Comparison of ENCODE assay signal across 7 cellular contexts in the genomic region with DNA sequence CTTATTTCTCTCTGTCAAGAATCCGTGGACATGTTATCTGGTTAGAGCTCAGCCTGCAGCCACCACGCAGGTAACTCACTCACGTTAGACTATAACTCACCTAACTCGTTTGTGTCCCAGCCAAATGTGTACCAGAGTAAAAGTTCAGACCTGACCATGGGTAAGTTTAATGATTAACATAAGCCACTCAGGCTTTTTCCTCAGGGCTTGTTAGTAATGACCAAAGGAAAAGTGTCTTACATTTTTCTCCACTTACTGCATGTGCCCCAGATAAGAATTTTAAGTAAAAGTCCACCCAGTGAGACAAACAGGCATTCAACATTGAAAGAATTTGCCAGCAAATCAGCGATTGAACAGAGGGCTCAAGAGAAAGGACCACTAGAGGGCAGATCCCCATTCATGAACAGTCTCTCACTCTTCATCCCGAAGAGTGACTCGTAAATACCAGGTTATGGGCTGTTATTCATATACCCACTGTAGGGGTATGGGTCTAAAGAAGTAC. TPM values are rescaled to one million over a fixed set of nuclear protein-coding genes. Genes with fewer than 3 reads are reported as not detected.
DNase-seq lines count a peak whose midpoint lies in the region; ATAC-seq and TF ChIP-seq lines count a peak whose summit lies in the region.

A gene with protein sequence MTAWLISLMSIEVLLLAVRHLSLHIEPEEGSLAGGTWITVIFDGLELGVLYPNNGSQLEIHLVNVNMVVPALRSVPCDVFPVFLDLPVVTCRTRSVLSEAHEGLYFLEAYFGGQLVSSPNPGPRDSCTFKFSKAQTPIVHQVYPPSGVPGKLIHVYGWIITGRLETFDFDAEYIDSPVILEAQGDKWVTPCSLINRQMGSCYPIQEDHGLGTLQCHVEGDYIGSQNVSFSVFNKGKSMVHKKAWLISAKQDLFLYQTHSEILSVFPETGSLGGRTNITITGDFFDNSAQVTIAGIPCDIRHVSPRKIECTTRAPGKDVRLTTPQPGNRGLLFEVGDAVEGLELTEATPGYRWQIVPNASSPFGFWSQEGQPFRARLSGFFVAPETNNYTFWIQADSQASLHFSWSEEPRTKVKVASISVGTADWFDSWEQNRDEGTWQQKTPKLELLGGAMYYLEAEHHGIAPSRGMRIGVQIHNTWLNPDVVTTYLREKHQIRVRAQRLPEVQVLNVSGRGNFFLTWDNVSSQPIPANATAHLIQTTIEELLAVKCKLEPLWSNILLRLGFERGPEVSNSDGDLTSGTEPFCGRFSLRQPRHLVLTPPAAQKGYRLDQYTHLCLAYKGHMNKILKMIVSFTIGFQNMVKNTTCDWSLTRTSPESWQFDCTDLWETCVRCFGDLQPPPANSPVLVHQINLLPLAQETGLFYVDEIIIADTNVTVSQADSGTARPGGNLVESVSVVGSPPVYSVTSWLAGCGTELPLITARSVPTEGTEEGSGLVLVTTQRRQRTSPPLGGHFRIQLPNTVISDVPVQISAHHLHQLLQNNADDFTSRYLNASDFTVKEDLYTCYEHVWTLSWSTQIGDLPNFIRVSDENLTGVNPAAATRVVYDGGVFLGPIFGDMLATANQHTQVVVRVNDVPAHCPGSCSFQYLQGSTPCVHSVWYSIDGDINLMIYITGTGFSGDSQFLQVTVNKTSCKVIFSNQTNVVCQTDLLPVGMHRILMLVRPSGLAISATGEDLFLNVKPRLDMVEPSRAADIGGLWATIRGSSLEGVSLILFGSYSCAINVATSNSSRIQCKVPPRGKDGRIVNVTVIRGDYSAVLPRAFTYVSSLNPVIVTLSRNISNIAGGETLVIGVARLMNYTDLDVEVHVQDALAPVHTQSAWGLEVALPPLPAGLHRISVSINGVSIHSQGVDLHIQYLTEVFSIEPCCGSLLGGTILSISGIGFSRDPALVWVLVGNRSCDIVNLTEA (N-terminal part only) (minus strand): TSS at position 116 of the 502 bp plus-strand sequence. CDS start 2,680 bp downstream, outside the sequence.

- CTCF ChIA-PET in activated CD8-positive, alpha-beta memory T cell treated with anti-CD3 and anti-CD28 coated beads, Interleukin-2, amount 10 ng/mL, durations not matched to agents 7 days and 5 days (lab: Charles Lee): interaction anchor here (0.9 kb wide), 1 partner anchor 24 kb away, joined by 3 read pairs; no protein-coding TSS in a partner anchor

- H3K36me3 ChIP-seq in colonic mucosa: no peaks in the 10 kb centered on the region

- DNase-seq in LoVo (ENCODE audit: low spot score): peak; percentile 38
- DNase-seq in colonic mucosa: peak; percentile 55
- DNase-seq in progenitor cell of endocrine pancreas (ENCODE audit: low spot score, unreplicated experiment): no peak
- DNase-seq in islet precursor cell: no peak
- no peak for DNase-seq in activated CD8-positive, alpha-beta memory T cell treated with anti-CD3 and anti-CD28 coated beads, Interleukin-2, amount 10 ng/mL, durations not matched to agents 7 days and 5 days

- peak within 1 kb of the TSS; percentile 37 for H3K4me3 Mint-ChIP-seq in progenitor cell of endocrine pancreas (ENCODE audit: low read depth)
- no peak within 1 kb of the TSS for H3K4me3 Mint-ChIP-seq in activated CD8-positive, alpha-beta memory T cell treated with anti-CD3 and anti-CD28 coated beads, Interleukin-2, amount 10 ng/mL, durations not matched to agents 7 days and 5 days

- H3K9me3 ChIP-seq in colonic mucosa: no peaks in the 10 kb centered on the region

- no peak for ATAC-seq in GM21737 (IDR thresholded peaks at IDR 0.05; ENCODE audit: unreplicated experiment)
- ATAC-seq in activated CD8-positive, alpha-beta memory T cell treated with anti-CD3 and anti-CD28 coated beads, Interleukin-2, amount 10 ng/mL, durations not matched to agents 7 days and 5 days: no peak

- H3K27ac ChIP-seq in colonic mucosa: no peak within 1 kb of the TSS

- H3K9me3 Mint-ChIP-seq in progenitor cell of endocrine pancreas (ENCODE audit: low read depth): no peaks in the 10 kb centered on the region
- H3K9me3 Mint-ChIP-seq in activated CD8-positive, alpha-beta memory T cell treated with anti-CD3 and anti-CD28 coated beads, Interleukin-2, amount 10 ng/mL, durations not matched to agents 7 days and 5 days (ENCODE audit: low read depth): no peaks in the 10 kb centered on the region

- peaks cover 18% of the 10 kb centered on the region for H3K4me1 Mint-ChIP-seq in progenitor cell of endocrine pancreas (ENCODE audit: low read depth)
- H3K4me1 Mint-ChIP-seq in activated CD8-positive, alpha-beta memory T cell treated with anti-CD3 and anti-CD28 coated beads, Interleukin-2, amount 10 ng/mL, durations not matched to agents 7 days and 5 days: no peaks in the 10 kb centered on the region

- TF ChIP-seq CTCF in GM12872 (IDR thresholded peaks at IDR 0.05; ENCODE audit: insufficient read depth, low read depth, low read length) (peak; percentile 60), colonic mucosa (IDR thresholded peaks at IDR 0.05) (peak; percentile 36), progenitor cell of endocrine pancreas (IDR thresholded peaks at IDR 0.05; ENCODE audit: unreplicated experiment) (peak; percentile 68)

- H3K36me3 Mint-ChIP-seq in progenitor cell of endocrine pancreas (ENCODE audit: insufficient read depth): no peaks in the 10 kb centered on the region
- no peaks in the 10 kb centered on the region for H3K36me3 Mint-ChIP-seq in activated CD8-positive, alpha-beta memory T cell treated with anti-CD3 and anti-CD28 coated beads, Interleukin-2, amount 10 ng/mL, durations not matched to agents 7 days and 5 days

- H3K27me3 Mint-ChIP-seq in progenitor cell of endocrine pancreas: no peaks in the 10 kb centered on the region
- peaks cover 24% of the 10 kb centered on the region for H3K27me3 Mint-ChIP-seq in activated CD8-positive, alpha-beta memory T cell treated with anti-CD3 and anti-CD28 coated beads, Interleukin-2, amount 10 ng/mL, durations not matched to agents 7 days and 5 days

- H3K4me3 ChIP-seq in colonic mucosa: no peak within 1 kb of the TSS

- no peaks in the 10 kb centered on the region for H3K4me1 ChIP-seq in colonic mucosa

- intact Hi-C loops in colonic mucosa (cut with DNase I): no loop called here

- H3K9ac ChIP-seq in colonic mucosa (ENCODE audit: low read depth in 2 of 2, low read length in 2 of 2): no peak within 1 kb of the TSS

- H3K27me3 ChIP-seq in colonic mucosa: no peaks in the 10 kb centered on the region

- H3K27ac Mint-ChIP-seq in progenitor cell of endocrine pancreas: peak within 1 kb of the TSS; percentile 81
- no peak within 1 kb of the TSS for H3K27ac Mint-ChIP-seq in activated CD8-positive, alpha-beta memory T cell treated with anti-CD3 and anti-CD28 coated beads, Interleukin-2, amount 10 ng/mL, durations not matched to agents 7 days and 5 days

RNA-seq across cellular contexts. Expression of the gene that starts here (rescaled TPM):
- total RNA-seq in colonic mucosa (under 1 TPM; 0.08 to 0.10 TPM), progenitor cell of endocrine pancreas (1.3 and 1.4 TPM in 2 replicates)
- total RNA-seq in activated CD8-positive, alpha-beta memory T cell treated with anti-CD3 and anti-CD28 coated beads, Interleukin-2, amount 10 ng/mL, durations not matched to agents 7 days and 5 days: not detected

Comparison
In these comparisons a context has a peak if more than half of its experiments do, and no peak if none do; other contexts are left out.
1. Peak in DNase-seq in colonic mucosa; RNA of the gene not detected or under 1 TPM.